ENCODE assay signal across 10 cellular contexts in the genomic region with DNA sequence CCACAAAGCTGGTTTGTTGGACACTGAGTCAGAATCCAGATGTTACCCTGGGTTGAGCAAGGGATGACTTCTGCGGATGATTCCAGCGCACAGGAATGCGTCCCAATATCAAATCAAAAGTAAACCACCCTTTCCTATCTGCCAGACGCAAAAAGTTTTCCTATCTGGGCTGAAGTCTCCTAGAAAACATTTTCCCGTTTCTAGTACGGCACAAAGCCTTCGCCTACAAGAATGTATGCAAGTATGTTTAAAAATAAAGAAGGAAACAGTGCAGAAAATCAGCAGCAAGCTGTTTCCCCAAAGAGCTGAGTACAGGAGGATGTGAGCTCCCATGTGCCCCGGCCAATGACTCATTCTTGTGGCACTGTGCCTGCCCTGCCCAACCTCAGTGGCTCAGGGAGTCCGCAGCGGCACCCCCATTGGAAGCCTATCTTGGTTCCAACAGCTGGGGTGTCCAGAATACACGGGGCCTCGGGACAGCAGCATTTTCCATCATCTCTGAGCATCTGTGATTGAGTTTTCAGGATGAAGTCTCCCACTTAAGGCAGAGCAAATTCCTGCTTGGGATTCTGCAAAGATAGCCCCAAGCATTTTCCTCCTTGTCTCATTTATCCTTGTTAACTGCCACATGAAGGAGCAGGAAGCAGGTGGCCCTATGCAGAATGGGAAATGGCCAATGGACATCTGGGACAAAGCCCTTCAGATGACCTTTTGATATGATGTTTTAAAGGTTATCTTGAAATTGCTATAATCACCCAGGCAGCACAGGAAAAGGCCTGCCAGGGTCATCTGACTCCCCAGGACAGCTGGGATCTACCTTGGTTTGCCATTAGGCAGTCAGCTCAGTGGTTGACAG. TPM values are rescaled to one million over a fixed set of nuclear protein-coding genes. Genes with fewer than 3 reads are reported as not detected.
DNase-seq lines count a peak whose midpoint lies in the region; ATAC-seq and TF ChIP-seq lines count a peak whose summit lies in the region.
"Had no signal": no experiment of that assay in that cellular context is flagged by ENCODE, and none has a peak within 500 bp of the region (broad histone marks: within the 10 kb centered on the region; RNA-seq: fewer than 3 reads in every experiment).

No MANE protein-coding gene starts in this region.

- DNase-seq in A172 (ENCODE audit: low spot score) (peak; percentile 77), KG1 (lab: John Stamatoyannopoulos, UW) (peak; percentile 61), coronary artery (ENCODE audit: low spot score) (no peak), medulla oblongata (ENCODE audit: extremely low spot score) (peak; percentile 75)
- DNase-seq in activated CD8-positive, alpha-beta memory T cell treated with anti-CD3 and anti-CD28 coated beads for 24 hours: no peak
- DNase-seq in activated CD4-positive, alpha-beta T cell treated with anti-CD3 and anti-CD28 coated beads, Interleukin-2, amount 50 U/mL, for 4 hours: no peak
- DNase-seq: NCI-H82 had no signal

- H3K27ac ChIP-seq in coronary artery: peak overlapping the region in 1 of 2 donors; percentile 64

- no peak for TF ChIP-seq CTCF in coronary artery (IDR thresholded peaks at IDR 0.05)

- peak overlapping the region; percentile 37 for H3K4me3 ChIP-seq in coronary artery

- no peak for ATAC-seq in GM18502 (IDR thresholded peaks at IDR 0.05; ENCODE audit: poor library complexity, unreplicated experiment)
- no peak for ATAC-seq in HG03432 (IDR thresholded peaks at IDR 0.05; ENCODE audit: unreplicated experiment)

RNA-seq across cellular contexts. Expression of a gene that starts 17.5 kb away (rescaled TPM):
- 0.21 and 0.46 TPM in 2 replicates for total RNA-seq in A172 (2014; rRNA removed; shearing (Covaris generic))
- total RNA-seq: H1 had no signal

RNA-seq across cellular contexts. Expression of a gene that starts 34.1 kb away (rescaled TPM):
- total RNA-seq in A172 (2014; rRNA removed; shearing (Covaris generic)): not detected in 2 replicates
- total RNA-seq: H1 had no signal

RNA-seq across cellular contexts. Expression of a gene that starts 41.5 kb away (rescaled TPM):
- not detected in 2 replicates for total RNA-seq in A172 (2014; rRNA removed; shearing (Covaris generic))

Comparison
In these comparisons a context has a peak if more than half of its experiments do, and no peak if none do; other contexts are left out.
1. DNase-seq: peak in A172 (single experiment), KG1 (single experiment) and medulla oblongata (single experiment); none in coronary artery (single experiment), activated CD8-positive, alpha-beta memory T cell treated with anti-CD3 and anti-CD28 coated beads for 24 hours (single experiment) and activated CD4-positive, alpha-beta T cell treated with anti-CD3 and anti-CD28 coated beads, Interleukin-2, amount 50 U/mL, for 4 hours (0 of 2).